In the genomic region with DNA sequence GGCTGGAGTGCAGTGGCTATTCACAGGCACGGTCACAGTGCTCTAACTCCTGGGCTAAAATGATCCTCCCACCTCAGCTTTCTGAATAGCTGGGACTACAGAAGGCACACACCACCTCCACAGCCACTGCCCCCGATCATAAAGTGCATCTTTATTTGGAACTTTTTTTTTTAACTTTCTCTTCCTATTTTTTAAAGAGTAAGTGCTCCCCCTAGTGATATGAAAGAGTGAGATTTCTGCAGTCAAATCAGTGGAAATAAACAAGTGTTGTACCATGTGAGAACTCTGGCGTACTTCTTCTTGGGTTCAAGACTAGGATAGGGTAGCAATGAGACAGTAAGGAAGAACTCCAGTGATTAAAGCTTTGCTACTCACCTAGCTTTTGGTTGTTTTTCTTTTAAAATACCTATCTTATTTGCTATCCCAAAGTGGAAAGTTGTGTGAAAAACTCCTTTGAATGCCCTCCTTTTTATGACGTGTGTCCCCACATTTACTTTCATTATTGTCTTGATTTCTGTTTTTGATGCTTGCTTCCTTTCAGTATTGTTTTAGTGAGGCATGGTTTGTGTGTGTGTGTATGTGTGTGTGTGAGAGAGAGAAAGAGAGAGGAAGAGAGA, we compare ENCODE assay signal across 8 cellular contexts. TPM values are rescaled to one million over a fixed set of nuclear protein-coding genes. Genes with fewer than 3 reads are reported as not detected.
DNase-seq lines count a peak whose midpoint lies in the region; ATAC-seq and TF ChIP-seq lines count a peak whose summit lies in the region.

No MANE protein-coding gene starts in this region.

- H3K4me1 Mint-ChIP-seq in T-helper 2 cell treated with Interferon-gamma antibody and Interleukin-4, amounts not matched to agents 5 μg/mL and 100 μg/mL, for 36 hours (ENCODE audit: low read depth): peaks cover 12% of the 10 kb centered on the region
- peaks cover 12% of the 10 kb centered on the region for H3K4me1 Mint-ChIP-seq in neural crest cell

- no peak for TF ChIP-seq POLR2A in esophagus squamous epithelium (IDR thresholded peaks at IDR 0.05)

- no peaks in the 10 kb centered on the region for H3K27me3 ChIP-seq in MG63
- peaks cover 0 to 49% (median 10%) of the 10 kb centered on the region in 4 donors for H3K27me3 ChIP-seq in esophagus squamous epithelium

- H3K9me3 Mint-ChIP-seq in T-helper 2 cell treated with Interferon-gamma antibody and Interleukin-4, amounts not matched to agents 5 μg/mL and 100 μg/mL, for 36 hours: no peaks in the 10 kb centered on the region
- H3K9me3 Mint-ChIP-seq in neural crest cell: no peaks in the 10 kb centered on the region

- H3K36me3 Mint-ChIP-seq in T-helper 2 cell treated with Interferon-gamma antibody and Interleukin-4, amounts not matched to agents 5 μg/mL and 100 μg/mL, for 36 hours (ENCODE audit: low read depth): no peaks in the 10 kb centered on the region
- no peaks in the 10 kb centered on the region for H3K36me3 Mint-ChIP-seq in neural crest cell (ENCODE audit: low read depth)

- peaks cover 37% of the 10 kb centered on the region for H3K27me3 Mint-ChIP-seq in T-helper 2 cell treated with Interferon-gamma antibody and Interleukin-4, amounts not matched to agents 5 μg/mL and 100 μg/mL, for 36 hours (ENCODE audit: low read depth)
- H3K27me3 Mint-ChIP-seq in neural crest cell (ENCODE audit: low read depth): peaks cover 48% of the 10 kb centered on the region

- H3K4me1 ChIP-seq in esophagus squamous epithelium: peaks cover 0 to 8% (median 0%) of the 10 kb centered on the region in 3 donors

- intact Hi-C loops in esophagus squamous epithelium (cut with DNase I): no loop called here

- TF ChIP-seq CTCF in esophagus squamous epithelium (IDR thresholded peaks at IDR 0.05) (peak; percentile 20 to 56 (median 37)), neural crest cell (conservative IDR thresholded peaks at IDR 0.05) (peak; percentile 72)

- peak overlapping the region; percentile 57 for H3K4me3 Mint-ChIP-seq in T-helper 2 cell treated with Interferon-gamma antibody and Interleukin-4, amounts not matched to agents 5 μg/mL and 100 μg/mL, for 36 hours
- no peak overlapping the region for H3K4me3 Mint-ChIP-seq in neural crest cell

- no peaks in the 10 kb centered on the region for H3K36me3 ChIP-seq in MG63
- H3K36me3 ChIP-seq in esophagus squamous epithelium: no peaks in the 10 kb centered on the region

- peak; percentile 46 to 51 for ATAC-seq in activated CD4-positive, CD25-positive, alpha-beta regulatory T cell treated with anti-CD3 and anti-CD28 coated beads, Interleukin-2, amount 50 U/mL, for 24 hours
- peak; percentile 76 for ATAC-seq in GM21619 (IDR thresholded peaks at IDR 0.05; ENCODE audit: unreplicated experiment)
- no peak for ATAC-seq in HG03135 (IDR thresholded peaks at IDR 0.05; ENCODE audit: unreplicated experiment)

- WGBS in esophagus squamous epithelium, 2 donors: 10 to 16% methylated on average over 4 of the region's 4 CpGs

- H3K27ac ChIP-seq in esophagus squamous epithelium: peak overlapping the region in 1 of 4 donors; percentile 15

- H3K9me3 ChIP-seq in MG63 (no peaks in the 10 kb centered on the region), esophagus squamous epithelium (no peaks in the 10 kb centered on the region)

- DNase-seq in activated CD4-positive, CD25-positive, alpha-beta regulatory T cell treated with anti-CD3 and anti-CD28 coated beads, Interleukin-2, amount 50 U/mL, for 72 hours: no peak
- DNase-seq in MG63 (no peak), esophagus squamous epithelium (lab: John Stamatoyannopoulos, UW) (no peak), neural crest cell (ENCODE audit: low read depth, low spot score) (no peak)
- no peak for DNase-seq in T-helper 2 cell treated with Interferon-gamma antibody and Interleukin-4, amounts not matched to agents 5 μg/mL and 100 μg/mL, for 36 hours (ENCODE audit: low spot score)

- peak overlapping the region; percentile 58 for H3K27ac Mint-ChIP-seq in T-helper 2 cell treated with Interferon-gamma antibody and Interleukin-4, amounts not matched to agents 5 μg/mL and 100 μg/mL, for 36 hours
- no peak overlapping the region for H3K27ac Mint-ChIP-seq in neural crest cell (ENCODE audit: unreplicated experiment)

- H3K4me3 ChIP-seq in MG63 (peak overlapping the region; percentile 13), esophagus squamous epithelium (peak overlapping the region in 3 of 4 donors; percentile 5 to 36 (median 22))

RNA-seq across cellular contexts. Expression of a gene that starts 6.6 kb away (rescaled TPM):
- 0.23 TPM in 1 of 2 replicates, not detected in the other for total RNA-seq in MG63 (2014; rRNA removed; shearing (Covaris generic); ENCODE audit: low replicate concordance)
- total RNA-seq in esophagus squamous epithelium (1 to 10 TPM in 1 of 4 donors, under 1 TPM in 3; 0.08 to 1.7 (median 0.48) TPM), neural crest cell (1.1 and 1.6 TPM in 2 replicates)

RNA-seq across cellular contexts. Expression of a gene that starts 51.4 kb away (rescaled TPM):
- total RNA-seq in MG63 (2014; rRNA removed; shearing (Covaris generic); ENCODE audit: low replicate concordance): 21.0 and 62.6 TPM in 2 replicates
- total RNA-seq in esophagus squamous epithelium (10 to 100 TPM; 50.6 to 97.1 (median 66.0) TPM), neural crest cell (25.3 and 30.4 TPM in 2 replicates)
